In genomic region chr14:103292426-103293374, GRCh38 we compare ENCODE assay signal across 8 cellular contexts. TPM values are rescaled to one million over a fixed set of nuclear protein-coding genes. Genes with fewer than 3 reads are reported as not detected.
DNase-seq lines count a peak whose midpoint lies in the region; ATAC-seq and TF ChIP-seq lines count a peak whose summit lies in the region.

No MANE protein-coding gene starts in this region.

- POLR2A ChIA-PET in OCI-LY7 (lab: Charles Lee) = interaction anchor here (0.9 kb wide), 1 partner anchor 196 kb away, joined by 4 read pairs; no protein-coding TSS in a partner anchor

- no peak overlapping the region for H3K9ac ChIP-seq in neural progenitor cell

- H2AFZ ChIP-seq in OCI-LY7 (ENCODE audit: low read length) (no peak overlapping the region), neural progenitor cell (replicated peaks) (no peak overlapping the region)

- no peaks in the 10 kb centered on the region for H4K20me1 ChIP-seq in OCI-LY7 (ENCODE audit: insufficient read depth, low read length)
- no peaks in the 10 kb centered on the region for H4K20me1 ChIP-seq in neural progenitor cell (ENCODE audit: low read depth)

- peak; percentile 87 for TF ChIP-seq CTCF in OCI-LY7 (conservative IDR thresholded peaks at IDR 0.05; ENCODE audit: low read length)
- peak; percentile 98 for TF ChIP-seq CTCF in fibroblast of pulmonary artery (IDR thresholded peaks at IDR 0.05; ENCODE audit: low read length, missing control alignments)
- peak; percentile 95 for TF ChIP-seq CTCF in neural progenitor cell (IDR thresholded peaks at IDR 0.05)
- peak in 5 of 7 experiments; percentile 80 to 95 (median 90) for TF ChIP-seq CTCF in stomach (IDR thresholded peaks at IDR 0.05)

- peaks cover 4% of the 10 kb centered on the region for H3K4me1 Mint-ChIP-seq in activated T-cell treated with anti-CD3 and anti-CD28 coated beads, Interleukin-2, amount 50 U/mL, for 4 hours (ENCODE audit: low read depth)
- no peaks in the 10 kb centered on the region for H3K4me1 Mint-ChIP-seq in neural progenitor cell

- H3K27ac Mint-ChIP-seq in neural progenitor cell = no peak overlapping the region

- H3K4me3 ChIP-seq in OCI-LY7 (ENCODE audit: low read depth, low read length, poor library complexity, severe bottlenecking) (no peak overlapping the region), fibroblast of pulmonary artery (replicated peaks; ENCODE audit: low read depth, low read length) (no peak overlapping the region), neural progenitor cell (no peak overlapping the region), stomach (no peak overlapping the region)

- no peak overlapping the region for H3K4me3 Mint-ChIP-seq in activated T-cell treated with anti-CD3 and anti-CD28 coated beads, Interleukin-2, amount 50 U/mL, for 4 hours
- no peak overlapping the region for H3K4me3 Mint-ChIP-seq in neural progenitor cell

- H3K4me2 ChIP-seq in OCI-LY7 (ENCODE audit: low read length) = no peak overlapping the region
- no peak overlapping the region for H3K4me2 ChIP-seq in neural progenitor cell

- no peaks in the 10 kb centered on the region for H3K9me3 ChIP-seq in OCI-LY7 (ENCODE audit: low read length)
- no peaks in the 10 kb centered on the region for H3K9me3 ChIP-seq in neural progenitor cell (ENCODE audit: low read depth)
- no peaks in the 10 kb centered on the region for H3K9me3 ChIP-seq in stomach

- CTCF ChIA-PET in OCI-LY7 (lab: Charles Lee; ENCODE audit: unreplicated experiment) = interaction anchor here (0.7 kb wide), 1 partner anchor 187 kb away, joined by 3 read pairs; no protein-coding TSS in a partner anchor

- ATAC-seq in activated T-cell treated with anti-CD3 and anti-CD28 coated beads, Interleukin-2, amount 50 U/mL, for 4 hours = peak; percentile 89 to 94

- BruUV-seq in OCI-LY7 (replicated peaks; lab: Mats Ljungman, UMichigan) = no TSS peak

- 22 to 34% (median 27%) methylated on average over 6 to 10 of the region's 10 CpGs for WGBS in stomach, 5 donors

- H3K4me1 ChIP-seq in OCI-LY7 (ENCODE audit: insufficient read depth, low read length, poor library complexity, severe bottlenecking) (no peaks in the 10 kb centered on the region), neural progenitor cell (no peaks in the 10 kb centered on the region), stomach (no peaks in the 10 kb centered on the region)

- H3K9me2 ChIP-seq in OCI-LY7 (ENCODE audit: insufficient read depth, low read length) = no peaks in the 10 kb centered on the region

- no peak for TF ChIP-seq POLR2A in stomach (IDR thresholded peaks at IDR 0.05)

- no peaks in the 10 kb centered on the region for H3F3A ChIP-seq in neural progenitor cell (ENCODE audit: low read depth)

- H3K27ac ChIP-seq in OCI-LY7 (ENCODE audit: low read depth, low read length, poor library complexity, severe bottlenecking) = no peak overlapping the region
- no peak overlapping the region for H3K27ac ChIP-seq in neural progenitor cell
- no peak overlapping the region for H3K27ac ChIP-seq in stomach

- DNase-seq in NCI-H524 (lab: John Stamatoyannopoulos, UW) (peak; percentile 52 to 81), NCI-H524 treated with DMSO at 0.1 percent for 48 hours (lab: John Stamatoyannopoulos, UW) (no peak), HK-2 (ENCODE audit: unreplicated experiment) (peak; percentile 76), OCI-LY7 (ENCODE audit: low spot score) (peak; percentile 63), fibroblast of pulmonary artery (ENCODE audit: low read depth) (peak; percentile 74), neural progenitor cell (ENCODE audit: low spot score) (peak; percentile 85), stomach (peak; percentile 84)
- peak; percentile 68 for DNase-seq in activated T-cell treated with anti-CD3 and anti-CD28 coated beads, Interleukin-2, amount 50 U/mL, for 4 hours

- intact Hi-C loops in OCI-LY7 (cut with micrococcal nuclease; ENCODE audit: unreplicated experiment) = loop anchor here (1.0 to 10.0 kb wide), 4 partner anchors 108 to 217 kb away; no protein-coding TSS in a partner anchor
- intact Hi-C loops in stomach (cut with DNase I; ENCODE audit: low total_unique reads) = loop anchor here (10.0 kb wide), 1 partner anchor 188 kb away; no protein-coding TSS in a partner anchor

- TF ChIP-seq EP300 in stomach (IDR thresholded peaks at IDR 0.05) = no peak

- no peaks in the 10 kb centered on the region for H3K36me3 Mint-ChIP-seq in activated T-cell treated with anti-CD3 and anti-CD28 coated beads, Interleukin-2, amount 50 U/mL, for 4 hours (ENCODE audit: insufficient read depth)
- no peaks in the 10 kb centered on the region for H3K36me3 Mint-ChIP-seq in neural progenitor cell

- H3K27me3 ChIP-seq in neural progenitor cell (no peaks in the 10 kb centered on the region), stomach (peaks cover 0 to 44% (median 0%) of the 10 kb centered on the region in 3 donors)

- H3K79me2 ChIP-seq in OCI-LY7 (ENCODE audit: insufficient read depth, low read depth, low read length) (no peaks in the 10 kb centered on the region), neural progenitor cell (ENCODE audit: low read depth) (no peaks in the 10 kb centered on the region)

- H3K36me3 ChIP-seq in OCI-LY7 (ENCODE audit: insufficient read depth, low read length) = no peaks in the 10 kb centered on the region
- H3K36me3 ChIP-seq in neural progenitor cell = no peaks in the 10 kb centered on the region
- no peaks in the 10 kb centered on the region for H3K36me3 ChIP-seq in stomach

- no peaks in the 10 kb centered on the region for H3K9me3 Mint-ChIP-seq in activated T-cell treated with anti-CD3 and anti-CD28 coated beads, Interleukin-2, amount 50 U/mL, for 4 hours
- H3K9me3 Mint-ChIP-seq in neural progenitor cell = peaks cover 5% of the 10 kb centered on the region

- peaks cover 35% of the 10 kb centered on the region for H3K27me3 Mint-ChIP-seq in activated T-cell treated with anti-CD3 and anti-CD28 coated beads, Interleukin-2, amount 50 U/mL, for 4 hours (ENCODE audit: low read depth)
- H3K27me3 Mint-ChIP-seq in neural progenitor cell (ENCODE audit: insufficient read depth, low read depth) = peaks cover 20% of the 10 kb centered on the region

RNA-seq across cellular contexts. Expression of gene EIF5, which starts 41.3 kb away (rescaled TPM):
- 171 and 237 TPM in 2 replicates for total RNA-seq in OCI-LY7 (2014; rRNA removed; shearing (Covaris generic))
- total RNA-seq in OCI-LY7 (2022) (274 and 292 TPM in 2 replicates), neural progenitor cell (ENCODE audit: low replicate concordance) (216 and 257 TPM in 2 replicates), stomach (100 to 1,000 TPM in 4 of 5 donors, 10 to 100 TPM in 1; 48.4 to 401 (median 202) TPM)
- total RNA-seq in activated T-cell treated with anti-CD3 and anti-CD28 coated beads, Interleukin-2, amount 50 U/mL, for 4 hours = 100 to 1,000 TPM; 434 to 457 (median 451) TPM
- 10 to 100 TPM; 44.3 to 83.9 (median 51.9) TPM for polyA plus RNA-seq in stomach
